In the genomic region with DNA sequence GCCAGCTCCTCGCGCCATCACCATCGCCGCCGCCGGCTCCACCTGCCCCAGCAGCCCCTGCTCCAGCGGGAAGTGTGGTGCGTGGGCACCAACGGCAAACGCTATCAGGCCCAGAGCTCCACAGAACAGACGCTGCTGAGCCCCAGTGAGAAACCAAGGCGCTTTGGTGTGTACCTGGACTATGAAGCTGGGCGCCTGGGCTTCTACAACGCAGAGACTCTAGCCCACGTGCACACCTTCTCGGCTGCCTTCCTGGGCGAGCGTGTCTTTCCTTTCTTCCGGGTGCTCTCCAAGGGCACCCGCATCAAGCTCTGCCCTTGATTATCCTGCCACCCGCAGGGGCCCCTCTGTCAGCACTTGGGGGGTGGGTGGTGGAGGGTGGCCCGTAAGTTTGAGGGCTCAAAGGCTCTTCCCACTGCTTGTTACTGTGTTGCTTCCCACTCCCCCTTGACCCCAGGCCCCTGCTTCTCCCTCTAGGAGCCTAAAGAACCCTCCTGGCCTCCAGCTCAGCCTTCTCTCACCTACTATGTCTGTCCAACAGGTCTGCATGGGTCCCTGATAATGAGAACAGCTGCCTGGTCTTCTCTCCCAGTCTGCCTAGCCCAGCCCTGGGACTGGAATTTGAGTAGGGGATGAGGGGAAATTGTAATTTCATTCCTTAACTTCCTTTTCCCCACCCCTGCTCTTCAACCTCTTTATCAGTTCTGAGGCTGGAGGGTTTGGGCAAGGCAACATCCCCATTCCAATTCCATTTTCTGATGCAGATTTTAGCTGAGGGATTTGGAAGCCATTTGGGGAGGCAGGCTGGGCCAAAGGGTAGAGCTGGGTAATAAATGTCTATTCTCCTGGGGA, we compare ENCODE assay signal across 13 cellular contexts. TPM values are rescaled to one million over a fixed set of nuclear protein-coding genes. Genes with fewer than 3 reads are reported as not detected.
A peak's percentile ranks its signal among the peaks of the same experiment; 100 is the strongest.
DNase-seq lines count a peak whose midpoint lies in the region; ATAC-seq and TF ChIP-seq lines count a peak whose summit lies in the region.
"Had no signal": no experiment of that assay in that cellular context is flagged by ENCODE, and none has a peak within 500 bp of the region (broad histone marks: within the 10 kb centered on the region; RNA-seq: fewer than 3 reads in every experiment).

No MANE protein-coding gene starts in this region.

- H3K4me1 Mint-ChIP-seq in activated naive CD4-positive, alpha-beta T cell treated with anti-CD3 and anti-CD28 coated beads for 36 hours (ENCODE audit: low read depth), result peaks cover 33% of the 10 kb centered on the region
- H3K4me1 Mint-ChIP-seq in endothelial cell (ENCODE audit: unreplicated experiment), result no peaks in the 10 kb centered on the region
- H3K4me1 Mint-ChIP-seq in stimulated activated memory B cell treated with anti-CD40 and anti-IgM and Interleukin-4, amounts not matched to agents 10 μg/mL and 1 μg/mL and 100 μg/mL, for 72 hours, result peaks cover 22% of the 10 kb centered on the region

- H3K4me3 Mint-ChIP-seq in activated naive CD4-positive, alpha-beta T cell treated with anti-CD3 and anti-CD28 coated beads for 36 hours, result no peak overlapping the region
- H3K4me3 Mint-ChIP-seq in endothelial cell (ENCODE audit: unreplicated experiment), result no peak overlapping the region
- no peak overlapping the region for H3K4me3 Mint-ChIP-seq in stimulated activated memory B cell treated with anti-CD40 and anti-IgM and Interleukin-4, amounts not matched to agents 10 μg/mL and 1 μg/mL and 100 μg/mL, for 72 hours
- H3K4me3 Mint-ChIP-seq: activated T-cell treated with anti-CD3 and anti-CD28 coated beads, Interleukin-2, amount 50 U/mL, for 4 hours; natural killer cell had no signal

- peak overlapping the region; percentile 70 for H3K27ac Mint-ChIP-seq in activated naive CD4-positive, alpha-beta T cell treated with anti-CD3 and anti-CD28 coated beads for 36 hours
- H3K27ac Mint-ChIP-seq in endothelial cell (ENCODE audit: unreplicated experiment), result peak overlapping the region; percentile 67
- H3K27ac Mint-ChIP-seq in stimulated activated memory B cell treated with anti-CD40 and anti-IgM and Interleukin-4, amounts not matched to agents 10 μg/mL and 1 μg/mL and 100 μg/mL, for 72 hours, result peak overlapping the region; percentile 10

- intact Hi-C loops in activated naive CD4-positive, alpha-beta T cell treated with anti-CD3 and anti-CD28 coated beads for 36 hours (cut with micrococcal nuclease), result no loop called here

- CTCF ChIA-PET in activated naive CD4-positive, alpha-beta T cell treated with anti-CD3 and anti-CD28 coated beads for 36 hours (lab: Charles Lee), result interaction anchor here (1.8 kb wide), 1 partner anchor 9 kb away, joined by 5 read pairs; no protein-coding TSS in a partner anchor

- H3K36me3 Mint-ChIP-seq in activated naive CD4-positive, alpha-beta T cell treated with anti-CD3 and anti-CD28 coated beads for 36 hours (ENCODE audit: low read depth), result peaks cover 51% of the 10 kb centered on the region
- H3K36me3 Mint-ChIP-seq in endothelial cell (ENCODE audit: low read depth, unreplicated experiment), result peaks cover 51% of the 10 kb centered on the region
- H3K36me3 Mint-ChIP-seq in stimulated activated memory B cell treated with anti-CD40 and anti-IgM and Interleukin-4, amounts not matched to agents 10 μg/mL and 1 μg/mL and 100 μg/mL, for 72 hours, result peaks cover 87% of the 10 kb centered on the region

- TF ChIP-seq CTCF in endothelial cell (IDR thresholded peaks at IDR 0.05; ENCODE audit: unreplicated experiment), result no peak

- ATAC-seq in stimulated activated memory B cell treated with anti-CD40 and anti-IgM and Interleukin-4, amounts not matched to agents 10 μg/mL and 1 μg/mL and 100 μg/mL, for 72 hours, result no peak
- ATAC-seq in GM18907 (IDR thresholded peaks at IDR 0.05; ENCODE audit: unreplicated experiment), result no peak

- H3K27me3 Mint-ChIP-seq in activated naive CD4-positive, alpha-beta T cell treated with anti-CD3 and anti-CD28 coated beads for 36 hours (ENCODE audit: low read depth), result no peaks in the 10 kb centered on the region
- peaks cover 11% of the 10 kb centered on the region for H3K27me3 Mint-ChIP-seq in endothelial cell (ENCODE audit: unreplicated experiment)
- no peaks in the 10 kb centered on the region for H3K27me3 Mint-ChIP-seq in stimulated activated memory B cell treated with anti-CD40 and anti-IgM and Interleukin-4, amounts not matched to agents 10 μg/mL and 1 μg/mL and 100 μg/mL, for 72 hours

- H3K9me3 Mint-ChIP-seq in activated naive CD4-positive, alpha-beta T cell treated with anti-CD3 and anti-CD28 coated beads for 36 hours, result no peaks in the 10 kb centered on the region
- no peaks in the 10 kb centered on the region for H3K9me3 Mint-ChIP-seq in endothelial cell (ENCODE audit: unreplicated experiment)
- H3K9me3 Mint-ChIP-seq in stimulated activated memory B cell treated with anti-CD40 and anti-IgM and Interleukin-4, amounts not matched to agents 10 μg/mL and 1 μg/mL and 100 μg/mL, for 72 hours, result no peaks in the 10 kb centered on the region
- H3K9me3 Mint-ChIP-seq: activated T-cell treated with anti-CD3 and anti-CD28 coated beads, Interleukin-2, amount 50 U/mL, for 4 hours; natural killer cell had no signal

- no peak for DNase-seq in activated naive CD4-positive, alpha-beta T cell treated with anti-CD3 and anti-CD28 coated beads for 36 hours
- DNase-seq in activated naive CD4-positive, alpha-beta T cell treated with Interleukin-2 at 50 U/mL for 16 hours, result no peak
- DNase-seq in RPMI8226 (peak; percentile 18), endothelial cell (ENCODE audit: low spot score) (no peak), DMS53 treated with DMSO at 0.1 percent for 48 hours (lab: John Stamatoyannopoulos, UW; ENCODE audit: unreplicated experiment) (no peak), DMS153 treated with DMSO at 0.1 percent for 48 hours (lab: John Stamatoyannopoulos, UW; ENCODE audit: unreplicated experiment) (no peak)
- DNase-seq: activated T-cell treated with anti-CD3 and anti-CD28 coated beads, Interleukin-2, amount 50 U/mL, for 4 hours; dorsolateral prefrontal cortex; natural killer cell; NCI-H1105 treated with DMSO at 0.1 percent for 48 hours; SHP77 had no signal

RNA-seq across cellular contexts. Expression of gene RACK1, which starts 9.0 kb away (rescaled TPM):
- 1,000 to 10,000 TPM; 3,176 to 3,362 TPM for total RNA-seq in activated naive CD4-positive, alpha-beta T cell treated with anti-CD3 and anti-CD28 coated beads for 36 hours
- total RNA-seq in endothelial cell (ENCODE audit: unreplicated experiment), result 2,232 TPM

RNA-seq across cellular contexts. Expression of gene TRIM41, which starts 11.6 kb away (rescaled TPM):
- total RNA-seq in activated naive CD4-positive, alpha-beta T cell treated with anti-CD3 and anti-CD28 coated beads for 36 hours, result 10 to 100 TPM; 36.5 to 37.3 TPM
- 21.8 TPM for total RNA-seq in endothelial cell (ENCODE audit: unreplicated experiment)

RNA-seq across cellular contexts. Expression of gene TRIM52, which starts 26.3 kb away (rescaled TPM):
- 10 to 100 TPM; 10.5 to 10.9 TPM for total RNA-seq in activated naive CD4-positive, alpha-beta T cell treated with anti-CD3 and anti-CD28 coated beads for 36 hours
- 10.4 TPM for total RNA-seq in endothelial cell (ENCODE audit: unreplicated experiment)

RNA-seq across cellular contexts. Expression of gene TRIM7, which starts 29.7 kb away (rescaled TPM):
- 1 to 10 TPM; 1.6 to 1.8 TPM for total RNA-seq in activated naive CD4-positive, alpha-beta T cell treated with anti-CD3 and anti-CD28 coated beads for 36 hours
- total RNA-seq in endothelial cell (ENCODE audit: unreplicated experiment), result not detected

Comparison
In these comparisons a context has a peak if more than half of its experiments do, and no peak if none do; other contexts are left out.
1. H3K27ac Mint-ChIP-seq: peak in every context shown above with its lines; median percentile 70 in activated naive CD4-positive, alpha-beta T cell treated with anti-CD3 and anti-CD28 coated beads for 36 hours; 67 in endothelial cell; 10 in stimulated activated memory B cell treated with anti-CD40 and anti-IgM and Interleukin-4, amounts not matched to agents 10 μg/mL and 1 μg/mL and 100 μg/mL, for 72 hours.